ENCODE assay signal across 8 cellular contexts in the genomic region with DNA sequence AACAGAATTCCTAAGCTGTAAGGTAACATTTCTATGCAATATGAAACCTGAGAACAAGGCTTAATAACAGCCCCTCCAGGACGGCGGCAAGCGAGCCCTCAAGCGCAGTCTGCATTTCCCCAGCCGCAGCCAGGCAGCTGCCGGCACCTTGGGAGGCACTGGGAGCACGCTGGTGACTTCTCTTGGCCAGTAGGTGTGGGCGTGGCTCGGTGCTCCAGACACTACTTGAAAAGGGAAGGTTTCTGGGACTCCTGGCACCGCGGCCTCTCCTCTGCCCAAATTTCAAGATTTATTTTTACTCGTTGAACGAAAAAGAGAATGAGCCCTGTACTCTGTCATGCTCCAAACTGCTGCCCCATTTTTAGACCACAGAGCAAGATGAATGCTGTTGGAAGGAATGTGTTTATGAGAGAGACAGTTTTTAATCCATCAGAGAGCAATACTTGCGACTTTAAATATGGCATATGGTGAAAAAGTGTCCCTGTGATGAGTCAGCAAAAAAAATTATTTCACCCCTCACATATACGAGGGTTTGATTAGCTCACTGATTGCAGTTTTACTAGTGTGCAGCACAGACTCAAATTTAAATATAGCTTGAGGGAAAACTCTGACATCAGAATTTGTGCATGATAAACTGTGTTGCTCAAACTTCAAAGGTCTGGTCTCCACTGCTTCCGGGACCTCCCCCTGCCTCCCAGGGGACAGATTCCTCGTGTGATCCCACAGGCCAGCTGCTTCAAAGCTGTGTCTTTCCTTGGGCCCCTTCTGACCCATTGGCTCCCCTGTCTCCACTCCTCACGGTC.
DNase-seq lines count a peak whose midpoint lies in the region; ATAC-seq and TF ChIP-seq lines count a peak whose summit lies in the region.

No MANE protein-coding gene starts in this region.

- ATAC-seq in Right ventricle myocardium inferior (peak; percentile 43), HG03342 (IDR thresholded peaks at IDR 0.05; ENCODE audit: unreplicated experiment) (no peak), GM18861 (IDR thresholded peaks at IDR 0.05; ENCODE audit: unreplicated experiment) (no peak)
- ATAC-seq in CD4-positive, alpha-beta T cell (ENCODE audit: poor library complexity) = no peak

- H3K4me3 ChIP-seq in duodenal mucosa (ENCODE audit: low read depth in 1 of 2, low read length in 2 of 2) = no peak overlapping the region

- no peak for TF ChIP-seq CTCF in CD4-positive, alpha-beta T cell (IDR thresholded peaks at IDR 0.05)

- H3K27ac ChIP-seq in duodenal mucosa (ENCODE audit: low read depth, low read length) = peak overlapping the region; percentile 27
- H3K27ac ChIP-seq in CD4-positive, alpha-beta T cell (ENCODE audit: low read depth, low read length) = no peak overlapping the region

- H3K36me3 ChIP-seq in duodenal mucosa (ENCODE audit: control insufficient read depth in 1 of 2, insufficient read depth in 2 of 2, low read length in 2 of 2) = no peaks in the 10 kb centered on the region

- peak; percentile 75 for DNase-seq in Right ventricle myocardium inferior (ENCODE audit: missing footprints)
- DNase-seq in cardiac septum (ENCODE audit: low spot score) = no peak
- peak; percentile 37 for DNase-seq in mucosa of gallbladder (ENCODE audit: low spot score)
- no peak for DNase-seq in CD4-positive, alpha-beta T cell
- no peak for DNase-seq in NCI-H2196 treated with DMSO at 0.1 percent for 48 hours (lab: John Stamatoyannopoulos, UW; ENCODE audit: unreplicated experiment)

- H3K4me1 ChIP-seq in duodenal mucosa (ENCODE audit: control insufficient read depth in 1 of 2, insufficient read depth in 2 of 2, low read length in 2 of 2) = peaks cover 8 to 13% of the 10 kb centered on the region in 2 donors

- H3K27me3 Mint-ChIP-seq in CD4-positive, alpha-beta T cell = peaks cover 49% of the 10 kb centered on the region

- H3K9ac ChIP-seq in duodenal mucosa (ENCODE audit: low read depth in 1 of 2, low read length in 2 of 2) = peak overlapping the region in 1 of 2 donors; percentile 32

- POLR2A ChIA-PET in CD4-positive, alpha-beta T cell (lab: Charles Lee) = no interaction called here

- no peaks in the 10 kb centered on the region for H3K9me3 Mint-ChIP-seq in CD4-positive, alpha-beta T cell

- no peak overlapping the region for H3K27ac Mint-ChIP-seq in CD4-positive, alpha-beta T cell

- H3K4me3 Mint-ChIP-seq in CD4-positive, alpha-beta T cell = no peak overlapping the region

- no peaks in the 10 kb centered on the region for H3K9me3 ChIP-seq in duodenal mucosa (ENCODE audit: control insufficient read depth in 1 of 2, low read length in 2 of 2)
- H3K9me3 ChIP-seq in CD4-positive, alpha-beta T cell (ENCODE audit: control insufficient read depth, low read length) = no peaks in the 10 kb centered on the region

- H3K27me3 ChIP-seq in duodenal mucosa (ENCODE audit: control insufficient read depth in 1 of 2, insufficient read depth in 2 of 2, low read length in 2 of 2) = no peaks in the 10 kb centered on the region
- H3K27me3 ChIP-seq in CD4-positive, alpha-beta T cell (ENCODE audit: control insufficient read depth, insufficient read depth, low read length) = peaks cover 39% of the 10 kb centered on the region

- intact Hi-C loops in Right ventricle myocardium inferior (cut with DNase I) = no loop called here
- intact Hi-C loops in cardiac septum (cut with DNase I) = loop anchor here (2.0 kb wide), 1 partner anchor 20 kb away; no protein-coding TSS in a partner anchor
- intact Hi-C loops in CD4-positive, alpha-beta T cell (cut with DNase I, micrococcal nuclease) = no loop called here

- CTCF ChIA-PET in CD4-positive, alpha-beta T cell (lab: Charles Lee) = no interaction called here

- no peaks in the 10 kb centered on the region for H3K36me3 Mint-ChIP-seq in CD4-positive, alpha-beta T cell (ENCODE audit: low read depth)

- peaks cover 6% of the 10 kb centered on the region for H3K4me1 Mint-ChIP-seq in CD4-positive, alpha-beta T cell (ENCODE audit: low read depth)

Comparison
In these comparisons a context has a peak if more than half of its experiments do, and no peak if none do; other contexts are left out.
1. DNase-seq: peak in Right ventricle myocardium inferior (single experiment) and mucosa of gallbladder (single experiment); none in cardiac septum (single experiment), CD4-positive, alpha-beta T cell (0 of 10) and NCI-H2196 treated with DMSO at 0.1 percent for 48 hours (single experiment).